16 cellular contexts compared by ENCODE assay signal in genomic region chr22:24390576-24390975, GRCh38. TPM values are rescaled to one million over a fixed set of nuclear protein-coding genes. Genes with fewer than 3 reads are reported as not detected.
A peak's percentile ranks its signal among the peaks of the same experiment; 100 is the strongest.
DNase-seq lines count a peak whose midpoint lies in the region; ATAC-seq and TF ChIP-seq lines count a peak whose summit lies in the region.
"Had no signal": no experiment of that assay in that cellular context is flagged by ENCODE, and none has a peak within 500 bp of the region (broad histone marks: within the 10 kb centered on the region; RNA-seq: fewer than 3 reads in every experiment).

No MANE protein-coding gene starts in this region.

- TF ChIP-seq RAD21 in SK-N-SH (IDR thresholded peaks at IDR 0.05; ENCODE audit: low read length) = no peak

- H3K4me1 ChIP-seq in SK-N-SH (ENCODE audit: control insufficient read depth in 1 of 2, insufficient read depth in 2 of 2, low read depth in 1 of 2, low read length in 1 of 2) = peaks cover 17 to 49% of the 10 kb centered on the region in 2 experiments
- peaks cover 4 to 6% of the 10 kb centered on the region in 2 donors for H3K4me1 ChIP-seq in aorta (ENCODE audit: control insufficient read depth in 1 of 2, insufficient read depth in 2 of 2, low read length in 2 of 2)
- H3K4me1 ChIP-seq: breast epithelium had no signal

- H3K36me3 Mint-ChIP-seq in stimulated activated naive B cell treated with anti-CD40 and anti-IgM and Interleukin-4, amounts not matched to agents 10 μg/mL and 1 μg/mL and 100 μg/mL, for 72 hours = peaks cover 31 to 35% of the 10 kb centered on the region in 2 donors

- H3K9me3 ChIP-seq in SK-N-SH (no peaks in the 10 kb centered on the region), aorta (ENCODE audit: control insufficient read depth, low read length) (no peaks in the 10 kb centered on the region)
- H3K9me3 ChIP-seq: breast epithelium had no signal

- H3K9ac ChIP-seq in SK-N-SH = no peak overlapping the region

- WGBS in SK-N-SH (ENCODE audit: low lambda C conversion rate) = 94% methylated on average over 7 of the region's 7 CpGs
- WGBS in aorta, 2 donors = 14 to 20% methylated on average over 7 of the region's 7 CpGs

- H2AFZ ChIP-seq in SK-N-SH (ENCODE audit: low read depth) = no peak overlapping the region

- H3K79me2 ChIP-seq in SK-N-SH (ENCODE audit: insufficient read depth) = peaks cover 39% of the 10 kb centered on the region

- no peaks in the 10 kb centered on the region for H3K27me3 Mint-ChIP-seq in stimulated activated naive B cell treated with anti-CD40 and anti-IgM and Interleukin-4, amounts not matched to agents 10 μg/mL and 1 μg/mL and 100 μg/mL, for 72 hours
- H3K27me3 Mint-ChIP-seq: CD4-positive, CD25-positive, alpha-beta regulatory T cell had no signal

- H3K9me2 ChIP-seq in SK-N-SH = no peaks in the 10 kb centered on the region

- intact Hi-C loops in Right ventricle myocardium superior (cut with DNase I) = no loop called here
- intact Hi-C loops in aorta (cut with DNase I) = no loop called here

- H3K4me3 ChIP-seq in SK-N-SH (ENCODE audit: low read depth in 2 of 2, low read length in 1 of 2) = no peak overlapping the region
- no peak overlapping the region for H3K4me3 ChIP-seq in aorta (ENCODE audit: low read length in 2 of 2)
- H3K4me3 ChIP-seq: breast epithelium had no signal

- peaks cover 2 to 5% of the 10 kb centered on the region in 2 donors for H3K4me1 Mint-ChIP-seq in stimulated activated naive B cell treated with anti-CD40 and anti-IgM and Interleukin-4, amounts not matched to agents 10 μg/mL and 1 μg/mL and 100 μg/mL, for 72 hours

- no peaks in the 10 kb centered on the region for H4K20me1 ChIP-seq in SK-N-SH (ENCODE audit: insufficient read depth)

- ATAC-seq in SK-N-SH treated with all-trans-retinoic acid at 6 μM for 48 hours (no peak), Right ventricle myocardium superior (ENCODE audit: poor library complexity) (peak; percentile 69), aorta (ENCODE audit: low FRiP score) (peak; percentile 44)
- no peak for ATAC-seq in stimulated activated naive B cell treated with anti-CD40 and anti-IgM and Interleukin-4, amounts not matched to agents 10 μg/mL and 1 μg/mL and 100 μg/mL, for 72 hours (replicated peaks)
- ATAC-seq: Panc1 had no signal

- H3K4me2 ChIP-seq in SK-N-SH = no peak overlapping the region

- H3K27me3 ChIP-seq in SK-N-SH (ENCODE audit: insufficient read depth) (no peaks in the 10 kb centered on the region), aorta (ENCODE audit: control insufficient read depth in 1 of 2, insufficient read depth in 2 of 2, low read length in 1 of 2) (no peaks in the 10 kb centered on the region)
- H3K27me3 ChIP-seq: breast epithelium had no signal

- no peak for TF ChIP-seq EP300 in SK-N-SH (IDR thresholded peaks at IDR 0.05; ENCODE audit: borderline replicate concordance in 1 of 2, low read depth in 1 of 2, low read length in 1 of 2)

- in situ Hi-C loops in KBM-7 (cut with MboI; ENCODE audit: low pct_unique_long_range_greater_than_20kb, low sequenced_read_pairs) = no loop called here

- H3K4me3 Mint-ChIP-seq in stimulated activated naive B cell treated with anti-CD40 and anti-IgM and Interleukin-4, amounts not matched to agents 10 μg/mL and 1 μg/mL and 100 μg/mL, for 72 hours = no peak overlapping the region
- H3K4me3 Mint-ChIP-seq: CD4-positive, CD25-positive, alpha-beta regulatory T cell; neural crest cell had no signal

- no peaks in the 10 kb centered on the region for H3K9me3 Mint-ChIP-seq in stimulated activated naive B cell treated with anti-CD40 and anti-IgM and Interleukin-4, amounts not matched to agents 10 μg/mL and 1 μg/mL and 100 μg/mL, for 72 hours
- H3K9me3 Mint-ChIP-seq: CD4-positive, CD25-positive, alpha-beta regulatory T cell; neural crest cell had no signal

- DNase-seq in SK-N-SH (no peak), Right ventricle myocardium superior (no peak), pons (ENCODE audit: low spot score) (peak; percentile 9), aorta (no peak), GM10266 (ENCODE audit: extremely low spot score) (no peak), KBM-7 (no peak)
- no peak for DNase-seq in stimulated activated naive B cell treated with anti-CD40 and anti-IgM and Interleukin-4, amounts not matched to agents 10 μg/mL and 1 μg/mL and 100 μg/mL, for 72 hours
- DNase-seq: CD4-positive, CD25-positive, alpha-beta regulatory T cell; hippocampal formation; NCI-H524 treated with DMSO at 0.1 percent for 48 hours; substantia nigra had no signal

- no peak overlapping the region for H3K27ac Mint-ChIP-seq in stimulated activated naive B cell treated with anti-CD40 and anti-IgM and Interleukin-4, amounts not matched to agents 10 μg/mL and 1 μg/mL and 100 μg/mL, for 72 hours

- POLR2A ChIA-PET in SK-N-SH (lab: Yijun Ruan, JAX) = interaction anchor here (3.8 kb wide), 1 partner anchor 12 kb away, joined by 25 read pairs; no protein-coding TSS in a partner anchor

- TF ChIP-seq CTCF in SK-N-SH (IDR thresholded peaks at IDR 0.05) (no peak), GM10266 (IDR thresholded peaks at IDR 0.05; ENCODE audit: control insufficient read depth, insufficient read depth, low read depth, missing control alignments) (no peak)

- CTCF ChIA-PET in SK-N-SH (lab: Yijun Ruan, JAX) = interaction anchor here (0.8 to 2.9 kb wide), 5 partner anchors 10 to 201 kb away, joined by 3 to 10 read pairs (median 6); no protein-coding TSS in a partner anchor

- H3K27ac ChIP-seq in SK-N-SH (ENCODE audit: low read depth in 2 of 2, low read length in 1 of 2) (peak overlapping the region; percentile 10 to 99), aorta (ENCODE audit: low read depth in 1 of 2, low read length in 2 of 2) (peak overlapping the region in 1 of 2 donors; percentile 75)
- H3K27ac ChIP-seq: VCaP had no signal

- H3F3A ChIP-seq in SK-N-SH (replicated peaks; ENCODE audit: insufficient read depth) = peaks cover 20% of the 10 kb centered on the region

- H3K36me3 ChIP-seq in SK-N-SH (replicated peaks in 1 of 2; ENCODE audit: control insufficient read depth in 1 of 2, insufficient read depth in 2 of 2, low read length in 1 of 2) (peaks cover 6 to 23% of the 10 kb centered on the region in 2 experiments), aorta (ENCODE audit: control insufficient read depth in 1 of 2, insufficient read depth in 2 of 2, low read length in 1 of 2) (peaks cover 0 to 2% of the 10 kb centered on the region in 2 donors)
- H3K36me3 ChIP-seq: breast epithelium had no signal

TF ChIP-seq in SK-N-SH, 30 proteins besides CTCF, POLR2A, EP300 and RAD21 (continues in another document):
- TF ChIP-seq JUND (IDR thresholded peaks at IDR 0.05) (no peak), USF1 (IDR thresholded peaks at IDR 0.05; ENCODE audit: borderline replicate concordance, low read depth) (no peak), TAF1 (IDR thresholded peaks at IDR 0.05; ENCODE audit: borderline replicate concordance, low read depth, low read length) (no peak), SMC3 (IDR thresholded peaks at IDR 0.05; ENCODE audit: low read depth, low read length) (no peak), RCOR1 (IDR thresholded peaks at IDR 0.05; ENCODE audit: low read length) (no peak), FOSL2 (IDR thresholded peaks at IDR 0.05; ENCODE audit: borderline replicate concordance, low read depth) (no peak), NRF1 (IDR thresholded peaks at IDR 0.05; ENCODE audit: low read depth, low read length) (no peak), ELF1 (IDR thresholded peaks at IDR 0.05) (no peak), TCF12 (IDR thresholded peaks at IDR 0.05) (no peak)

TF ChIP-seq in SK-N-SH treated with all-trans-retinoic acid at 6 μM for 48 hours, 23 proteins besides CTCF, POLR2A, EP300 and RAD21 (continues in another document):
- TF ChIP-seq CSDC2 (CRISPR knock-in tag; IDR thresholded peaks at IDR 0.05) = no peak
- no peak for TF ChIP-seq CSRNP3 (CRISPR knock-in tag; IDR thresholded peaks at IDR 0.05)
- no peak for TF ChIP-seq ZFP30 (CRISPR knock-in tag; IDR thresholded peaks at IDR 0.05)
- TF ChIP-seq SNAI2 (CRISPR knock-in tag; IDR thresholded peaks at IDR 0.05) = no peak
- no peak for TF ChIP-seq ZC3H10 (CRISPR knock-in tag; IDR thresholded peaks at IDR 0.05)
- TF ChIP-seq GLIS3 (CRISPR knock-in tag; IDR thresholded peaks at IDR 0.05) = no peak
- no peak for TF ChIP-seq RARB (CRISPR knock-in tag; IDR thresholded peaks at IDR 0.05)
- TF ChIP-seq OSR1 (CRISPR knock-in tag; IDR thresholded peaks at IDR 0.05) = no peak
- no peak for TF ChIP-seq ARNTL (CRISPR knock-in tag; IDR thresholded peaks at IDR 0.05; ENCODE audit: borderline replicate concordance, low read depth)
- TF ChIP-seq TOX (CRISPR knock-in tag; IDR thresholded peaks at IDR 0.05; ENCODE audit: borderline replicate concordance) = no peak
- TF ChIP-seq TCF4 (CRISPR knock-in tag; IDR thresholded peaks at IDR 0.05; ENCODE audit: borderline replicate concordance) = no peak
- TF ChIP-seq BACH2 (CRISPR knock-in tag; IDR thresholded peaks at IDR 0.05; ENCODE audit: borderline replicate concordance) = no peak
- TF ChIP-seq ZNF8 (CRISPR knock-in tag; IDR thresholded peaks at IDR 0.05) = no peak
- TF ChIP-seq ZFP3 (CRISPR knock-in tag; IDR thresholded peaks at IDR 0.05) = no peak
- no peak for TF ChIP-seq ESRRG (CRISPR knock-in tag; IDR thresholded peaks at IDR 0.05)

RNA-seq across cellular contexts. Expression of gene ADORA2A, which starts 36.8 kb away (rescaled TPM):
- polyA plus RNA-seq in SK-N-SH (2012; rRNA removed) (9.3 and 12.0 TPM in 2 replicates), aorta (1 to 10 TPM; 2.5 to 4.8 TPM)
- 5.1 and 9.7 TPM in 2 replicates for polyA plus RNA-seq in SK-N-SH (2012; cell fraction: cytosol; rRNA removed)
- polyA plus RNA-seq in SK-N-SH (2012; cell fraction: nucleus; rRNA removed) = 22.5 and 26.1 TPM in 2 replicates
- total RNA-seq in Right ventricle myocardium superior (4.1 TPM), aorta (1 to 10 TPM; 4.5 to 5.1 TPM)

Comparison
In these comparisons a context has a peak if more than half of its experiments do, and no peak if none do; other contexts are left out.
1. ATAC-seq: peak in Right ventricle myocardium superior (single experiment) and aorta (single experiment); none in SK-N-SH treated with all-trans-retinoic acid at 6 μM for 48 hours (single experiment) and stimulated activated naive B cell treated with anti-CD40 and anti-IgM and Interleukin-4, amounts not matched to agents 10 μg/mL and 1 μg/mL and 100 μg/mL, for 72 hours (0 of 2).